Comparison of ENCODE assay signal across 8 cellular contexts in the genomic region with DNA sequence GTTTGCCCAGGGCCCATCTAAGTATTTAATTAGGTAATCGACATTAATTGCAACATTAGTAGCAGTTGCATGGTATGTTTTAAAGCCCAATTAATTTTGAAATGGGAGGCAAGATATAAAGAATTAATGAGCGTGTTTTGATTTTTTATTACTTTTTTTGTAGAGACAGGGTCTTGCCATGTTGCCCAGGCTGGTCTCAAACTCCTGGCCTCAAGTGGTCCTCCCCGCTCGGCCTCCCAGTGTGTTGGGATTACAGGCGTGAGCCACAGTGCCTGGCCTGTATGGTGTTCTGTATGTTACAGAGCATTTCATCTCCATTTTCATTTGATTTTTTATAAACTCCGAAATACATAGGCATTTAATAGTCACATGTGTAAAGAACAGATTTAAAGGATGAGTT. TPM values are rescaled to one million over a fixed set of nuclear protein-coding genes. Genes with fewer than 3 reads are reported as not detected.
A peak's percentile ranks its signal among the peaks of the same experiment; 100 is the strongest.
DNase-seq lines count a peak whose midpoint lies in the region; ATAC-seq and TF ChIP-seq lines count a peak whose summit lies in the region.

No MANE protein-coding gene starts in this region.

- H3K27ac Mint-ChIP-seq in activated CD8-positive, alpha-beta T cell treated with anti-CD3 and anti-CD28 coated beads for 36 hours: peak overlapping the region; percentile 92

- RAD21 ChIA-PET in HCT116 (lab: Charles Lee; ENCODE audit: low non-redundant PET in 1 of 2, low total read pairs in 2 of 2, uncharacterized antibody in 2 of 2, unreplicated experiment in 2 of 2): interaction anchor here in 1 of 2 experiments (0.6 kb wide), 1 partner anchor 54 kb away, joined by 3 read pairs; no protein-coding TSS in a partner anchor

- peak overlapping the region; percentile 78 for H3K27ac ChIP-seq in HCT116 (ENCODE audit: low read depth, low read length)
- no peak overlapping the region for H3K27ac ChIP-seq in iPS DF 6.9 (ENCODE audit: low read length)
- peak overlapping the region; percentile 94 for H3K27ac ChIP-seq in smooth muscle cell (ENCODE audit: low read depth)

- H2AFZ ChIP-seq in HCT116 (ENCODE audit: low read depth, low read length, poor library complexity, severe bottlenecking) (no peak overlapping the region), smooth muscle cell (ENCODE audit: low read depth) (no peak overlapping the region)

- peak overlapping the region; percentile 86 to 99 for H3K4me3 ChIP-seq in HCT116 (replicated peaks in 1 of 2; ENCODE audit: low read depth in 1 of 2, low read length in 2 of 2)
- peak overlapping the region; percentile 80; the same call in 1 of the 2 replicates for H3K4me3 ChIP-seq in iPS DF 6.9 (ENCODE audit: low read length)
- peak overlapping the region; percentile 85 for H3K4me3 ChIP-seq in smooth muscle cell

- H3K36me3 Mint-ChIP-seq in activated CD8-positive, alpha-beta T cell treated with anti-CD3 and anti-CD28 coated beads for 36 hours (ENCODE audit: low read depth): peaks cover 30% of the 10 kb centered on the region

- H3K9me2 ChIP-seq in HCT116 (ENCODE audit: insufficient read depth): no peaks in the 10 kb centered on the region

- peaks cover 12% of the 10 kb centered on the region for H3K9me3 Mint-ChIP-seq in activated CD8-positive, alpha-beta T cell treated with anti-CD3 and anti-CD28 coated beads for 36 hours

- H3K4me1 ChIP-seq in HCT116 (ENCODE audit: control insufficient read depth in 1 of 2, insufficient read depth in 2 of 2, low read length in 2 of 2) (peaks cover 5 to 18% of the 10 kb centered on the region in 2 experiments; a peak in 3 of 4 replicates), iPS DF 6.9 (ENCODE audit: control insufficient read depth, insufficient read depth, low read length) (no peaks in the 10 kb centered on the region), smooth muscle cell (ENCODE audit: low read depth) (peaks cover 12% of the 10 kb centered on the region)

- TF ChIP-seq POLR2A in HCT116 (IDR thresholded peaks at IDR 0.05; ENCODE audit: borderline replicate concordance, extremely low read depth, insufficient read depth, insufficient read length): no peak

- H3K4me1 Mint-ChIP-seq in activated CD8-positive, alpha-beta T cell treated with anti-CD3 and anti-CD28 coated beads for 36 hours (ENCODE audit: low read depth): peaks cover 41% of the 10 kb centered on the region

- no peak for TF ChIP-seq RAD21 in HCT116 (IDR thresholded peaks at IDR 0.05; ENCODE audit: low read depth)

- H4K20me1 ChIP-seq in HCT116 (ENCODE audit: insufficient read depth) (no peaks in the 10 kb centered on the region), smooth muscle cell (ENCODE audit: low read depth) (peaks cover 16% of the 10 kb centered on the region)

- intact Hi-C loops in HCT116 (cut with micrococcal nuclease): no loop called here
- intact Hi-C loops in activated CD8-positive, alpha-beta T cell treated with anti-CD3 and anti-CD28 coated beads for 36 hours (cut with micrococcal nuclease): no loop called here

- POLR2A ChIA-PET in HCT116 (lab: Charles Lee): no interaction called here
- POLR2A ChIA-PET in activated CD8-positive, alpha-beta T cell treated with anti-CD3 and anti-CD28 coated beads for 36 hours (lab: Charles Lee): interaction anchor here (1.1 kb wide), 1 partner anchor 412 kb away, joined by 3 read pairs; a partner anchor contains a TSS

- H3K4me3 Mint-ChIP-seq in activated CD8-positive, alpha-beta T cell treated with anti-CD3 and anti-CD28 coated beads for 36 hours: peak overlapping the region; percentile 94

- CTCF ChIA-PET in HCT116 (lab: Charles Lee): no interaction called here
- CTCF ChIA-PET in activated CD8-positive, alpha-beta T cell treated with anti-CD3 and anti-CD28 coated beads for 36 hours (lab: Charles Lee): interaction anchor here (1.0 kb wide), 1 partner anchor 108 kb away, joined by 5 read pairs; no protein-coding TSS in a partner anchor

- H3K27me3 ChIP-seq in HCT116 (ENCODE audit: insufficient read depth, low read length): no peaks in the 10 kb centered on the region
- no peaks in the 10 kb centered on the region for H3K27me3 ChIP-seq in iPS DF 6.9 (ENCODE audit: control insufficient read depth, insufficient read depth, low read length)
- no peaks in the 10 kb centered on the region for H3K27me3 ChIP-seq in smooth muscle cell (ENCODE audit: low read depth)

- peaks cover 0 to 10% of the 10 kb centered on the region in 2 experiments; a peak in 1 of 4 replicates for H3K9me3 ChIP-seq in HCT116 (ENCODE audit: control insufficient read depth in 1 of 2, insufficient read depth in 1 of 2, low read depth in 1 of 2, low read length in 2 of 2)
- no peaks in the 10 kb centered on the region for H3K9me3 ChIP-seq in iPS DF 6.9 (ENCODE audit: control insufficient read depth, insufficient read depth, low read length)
- H3K9me3 ChIP-seq in smooth muscle cell (replicated peaks; ENCODE audit: low read depth): peaks cover 4% of the 10 kb centered on the region

- no peak for ATAC-seq in HCT116
- no peak for ATAC-seq in activated CD8-positive, alpha-beta T cell treated with anti-CD3 and anti-CD28 coated beads for 36 hours
- ATAC-seq in GM19395 (IDR thresholded peaks at IDR 0.05; ENCODE audit: unreplicated experiment): no peak
- ATAC-seq in GM19455 (IDR thresholded peaks at IDR 0.05; ENCODE audit: unreplicated experiment): no peak

- peaks cover 27% of the 10 kb centered on the region for H3K79me2 ChIP-seq in HCT116 (ENCODE audit: insufficient read depth, low read length)
- peaks cover 51% of the 10 kb centered on the region for H3K79me2 ChIP-seq in smooth muscle cell (ENCODE audit: low read depth)

- no CpG with 5 or more reads among the region's 6 CpGs for WGBS in iPS DF 6.9 (ENCODE audit: insufficient coverage, insufficient read length)
- WGBS in smooth muscle cell (ENCODE audit: low lambda C conversion rate): 64% methylated on average over 6 of the region's 6 CpGs

- peaks cover 6% of the 10 kb centered on the region for H3F3A ChIP-seq in smooth muscle cell (ENCODE audit: low read depth)

- DNase-seq in HCT116 (ENCODE audit: low read depth, low spot score) (no peak), iPS DF 6.9 (ENCODE audit: low read depth, low spot score) (no peak), smooth muscle cell (lab: John Stamatoyannopoulos, UW; ENCODE audit: unreplicated experiment) (no peak), AML-193 (lab: John Stamatoyannopoulos, UW) (no peak), GF-D8 (lab: John Stamatoyannopoulos, UW) (no peak)
- DNase-seq in activated CD8-positive, alpha-beta T cell treated with anti-CD3 and anti-CD28 coated beads for 36 hours: no peak

- H3K9ac ChIP-seq in HCT116 (ENCODE audit: low read length): peak overlapping the region; percentile 91
- H3K9ac ChIP-seq in smooth muscle cell (ENCODE audit: low read depth): peak overlapping the region; percentile 99

- TF ChIP-seq CTCF in HCT116 (IDR thresholded peaks at IDR 0.05 in 2 of 3, conservative IDR thresholded peaks at IDR 0.05 in 1 of 3; ENCODE audit: borderline replicate concordance in 1 of 3, insufficient read depth in 1 of 3, low read depth in 2 of 3, low read length in 2 of 3) (no peak), smooth muscle cell (IDR thresholded peaks at IDR 0.05; ENCODE audit: borderline replicate concordance, insufficient read depth, poor library complexity, severe bottlenecking) (no peak)
- no peak for TF ChIP-seq CTCF in activated CD8-positive, alpha-beta T cell treated with anti-CD3 and anti-CD28 coated beads for 36 hours (IDR thresholded peaks at IDR 0.05)

- H3K36me3 ChIP-seq in HCT116 (ENCODE audit: control insufficient read depth in 1 of 2, insufficient read depth in 2 of 2, low read length in 2 of 2) (peaks cover 11 to 16% of the 10 kb centered on the region in 2 experiments; a peak in 3 of 4 replicates), iPS DF 6.9 (ENCODE audit: control insufficient read depth, insufficient read depth, low read length) (no peaks in the 10 kb centered on the region), smooth muscle cell (ENCODE audit: low read depth) (peaks cover 14% of the 10 kb centered on the region)

- H3K27me3 Mint-ChIP-seq in activated CD8-positive, alpha-beta T cell treated with anti-CD3 and anti-CD28 coated beads for 36 hours: no peaks in the 10 kb centered on the region

- H3K4me2 ChIP-seq in HCT116 (ENCODE audit: low read length): peak overlapping the region; percentile 94
- peak overlapping the region; percentile 95 for H3K4me2 ChIP-seq in smooth muscle cell

- no TSS peak for BruUV-seq in HCT116 (replicated peaks; lab: Mats Ljungman, UMichigan)

TF ChIP-seq in HCT116, 20 proteins besides CTCF, POLR2A, EP300 and RAD21 (continues in another document):
- no peak for TF ChIP-seq CEBPB (IDR thresholded peaks at IDR 0.05; ENCODE audit: low read depth)
- TF ChIP-seq, protein P1, sequence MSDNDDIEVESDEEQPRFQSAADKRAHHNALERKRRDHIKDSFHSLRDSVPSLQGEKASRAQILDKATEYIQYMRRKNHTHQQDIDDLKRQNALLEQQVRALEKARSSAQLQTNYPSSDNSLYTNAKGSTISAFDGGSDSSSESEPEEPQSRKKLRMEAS (IDR thresholded peaks at IDR 0.05): no peak

RNA-seq across cellular contexts. Expression of a gene that starts 0.9 kb away (rescaled TPM):
- 24.4 TPM for total RNA-seq in HCT116 (2021; ENCODE audit: unreplicated experiment)
- polyA plus RNA-seq in HCT116 (2012): 14.3 and 15.9 TPM in 2 replicates
- total RNA-seq in activated CD8-positive, alpha-beta T cell treated with anti-CD3 and anti-CD28 coated beads for 36 hours: 10 to 100 TPM; 12.9 to 13.3 TPM
- 70.3 and 76.7 TPM in 2 replicates for total RNA-seq in smooth muscle cell
- 50.6 and 67.0 TPM in 2 replicates for polyA plus RNA-seq in smooth muscle cell

RNA-seq across cellular contexts. Expression of a gene that starts 46.5 kb away (rescaled TPM):
- 44.9 TPM for total RNA-seq in HCT116 (2021; ENCODE audit: unreplicated experiment)
- 95.0 and 101 TPM in 2 replicates for polyA plus RNA-seq in HCT116 (2012)
- 1 to 10 TPM; 2.1 to 2.3 TPM for total RNA-seq in activated CD8-positive, alpha-beta T cell treated with anti-CD3 and anti-CD28 coated beads for 36 hours
- total RNA-seq in smooth muscle cell: 110 and 124 TPM in 2 replicates
- 111 and 133 TPM in 2 replicates for polyA plus RNA-seq in smooth muscle cell

Comparison
In these comparisons a context has a peak if more than half of its experiments do, and no peak if none do; other contexts are left out.
1. RNA of a gene that starts 46.5 kb away (total RNA-seq): 110 to 124 TPM in smooth muscle cell and 44.9 TPM in HCT116 (single experiment); 2.1 to 2.3 TPM in activated CD8-positive, alpha-beta T cell treated with anti-CD3 and anti-CD28 coated beads for 36 hours; every median in the first group is over 10 times any median in the second.
2. Peak in every context shown above with its lines, with median percentiles within 50 percentile points of each other: H3K4me3 ChIP-seq.